Comparison of ENCODE assay signal across 9 cellular contexts in genomic region chr12:9736931-9737705, GRCh38. TPM values are rescaled to one million over a fixed set of nuclear protein-coding genes. Genes with fewer than 3 reads are reported as not detected.
DNase-seq lines count a peak whose midpoint lies in the region; ATAC-seq, FAIRE-seq and TF ChIP-seq lines count a peak whose summit lies in the region.
"Had no signal": no experiment of that assay in that cellular context is flagged by ENCODE, and none has a peak within 500 bp of the region (broad histone marks: within the 10 kb centered on the region; RNA-seq: fewer than 3 reads in every experiment).

No MANE protein-coding gene starts in this region.

- no peaks in the 10 kb centered on the region for H4K20me1 ChIP-seq in smooth muscle cell (ENCODE audit: low read depth)

- H3K27me3 ChIP-seq in upper lobe of right lung (no peaks in the 10 kb centered on the region), smooth muscle cell (ENCODE audit: low read depth) (no peaks in the 10 kb centered on the region)

- H3K4me1 ChIP-seq in upper lobe of right lung (peaks cover 9% of the 10 kb centered on the region), smooth muscle cell (ENCODE audit: low read depth) (no peaks in the 10 kb centered on the region)

- DNase-seq in activated naive CD4-positive, alpha-beta T cell treated with anti-CD3 and anti-CD28 coated beads for 36 hours: no peak
- no peak for DNase-seq in activated naive CD4-positive, alpha-beta T cell (lab: John Stamatoyannopoulos, UW)
- no peak for DNase-seq in T-helper 2 cell treated with Interferon-gamma antibody and Interleukin-4, amounts not matched to agents 5 μg/mL and 100 μg/mL, for 36 hours (ENCODE audit: low spot score)
- DNase-seq in upper lobe of right lung: no peak
- DNase-seq in UCSD-AML1 (lab: John Stamatoyannopoulos, UW; ENCODE audit: unreplicated experiment): no peak
- no peak for DNase-seq in smooth muscle cell (lab: John Stamatoyannopoulos, UW; ENCODE audit: unreplicated experiment)
- DNase-seq: cortex of kidney had no signal

- H3K36me3 ChIP-seq in upper lobe of right lung (no peaks in the 10 kb centered on the region), smooth muscle cell (ENCODE audit: low read depth) (no peaks in the 10 kb centered on the region)

- WGBS in smooth muscle cell (ENCODE audit: low lambda C conversion rate): 82% methylated on average over 3 of the region's 3 CpGs

- no peak overlapping the region for H3K9ac ChIP-seq in smooth muscle cell (ENCODE audit: low read depth)

- H3K9me3 ChIP-seq in upper lobe of right lung (no peaks in the 10 kb centered on the region), smooth muscle cell (replicated peaks; ENCODE audit: low read depth) (no peaks in the 10 kb centered on the region)

- H3K4me3 ChIP-seq in upper lobe of right lung (no peak overlapping the region), smooth muscle cell (no peak overlapping the region)

- H3K4me2 ChIP-seq in smooth muscle cell: no peak overlapping the region

- peaks cover 62% of the 10 kb centered on the region for H3K4me1 Mint-ChIP-seq in activated naive CD4-positive, alpha-beta T cell treated with anti-CD3 and anti-CD28 coated beads for 36 hours (ENCODE audit: low read depth)
- peaks cover 54% of the 10 kb centered on the region for H3K4me1 Mint-ChIP-seq in T-helper 2 cell treated with Interferon-gamma antibody and Interleukin-4, amounts not matched to agents 5 μg/mL and 100 μg/mL, for 36 hours (ENCODE audit: low read depth)

- H3K27me3 Mint-ChIP-seq in activated naive CD4-positive, alpha-beta T cell treated with anti-CD3 and anti-CD28 coated beads for 36 hours (ENCODE audit: low read depth): no peaks in the 10 kb centered on the region
- H3K27me3 Mint-ChIP-seq in T-helper 2 cell treated with Interferon-gamma antibody and Interleukin-4, amounts not matched to agents 5 μg/mL and 100 μg/mL, for 36 hours (ENCODE audit: low read depth): no peaks in the 10 kb centered on the region

- H2AFZ ChIP-seq in smooth muscle cell (ENCODE audit: low read depth): no peak overlapping the region

- peak overlapping the region; percentile 42 for H3K4me3 Mint-ChIP-seq in activated naive CD4-positive, alpha-beta T cell treated with anti-CD3 and anti-CD28 coated beads for 36 hours
- peak overlapping the region; percentile 72 for H3K4me3 Mint-ChIP-seq in T-helper 2 cell treated with Interferon-gamma antibody and Interleukin-4, amounts not matched to agents 5 μg/mL and 100 μg/mL, for 36 hours

- ATAC-seq in upper lobe of right lung (peak; percentile 62), HG02798 (IDR thresholded peaks at IDR 0.05; ENCODE audit: poor library complexity, unreplicated experiment) (no peak)

- H3K27ac ChIP-seq in upper lobe of right lung (peak overlapping the region; percentile 67), smooth muscle cell (ENCODE audit: low read depth) (no peak overlapping the region)

- peaks cover 3% of the 10 kb centered on the region for H3K9me3 Mint-ChIP-seq in activated naive CD4-positive, alpha-beta T cell treated with anti-CD3 and anti-CD28 coated beads for 36 hours
- H3K9me3 Mint-ChIP-seq in T-helper 2 cell treated with Interferon-gamma antibody and Interleukin-4, amounts not matched to agents 5 μg/mL and 100 μg/mL, for 36 hours: peaks cover 17% of the 10 kb centered on the region

- TF ChIP-seq CTCF in upper lobe of right lung (IDR thresholded peaks at IDR 0.05): no peak
- TF ChIP-seq CTCF in smooth muscle cell (IDR thresholded peaks at IDR 0.05; ENCODE audit: borderline replicate concordance, insufficient read depth, poor library complexity, severe bottlenecking): no peak

- intact Hi-C loops in activated naive CD4-positive, alpha-beta T cell treated with anti-CD3 and anti-CD28 coated beads for 36 hours (cut with micrococcal nuclease): loop anchor here (2.0 kb wide), 1 partner anchor 62 kb away; no protein-coding TSS in a partner anchor
- intact Hi-C loops in upper lobe of right lung (cut with DNase I): no loop called here

- H3K79me2 ChIP-seq in smooth muscle cell (ENCODE audit: low read depth): no peaks in the 10 kb centered on the region

- no peaks in the 10 kb centered on the region for H3F3A ChIP-seq in smooth muscle cell (ENCODE audit: low read depth)

- FAIRE-seq in islet of Langerhans (lab: Jason Lieb, UNC): peak; percentile 58

- CTCF ChIA-PET in activated naive CD4-positive, alpha-beta T cell treated with anti-CD3 and anti-CD28 coated beads for 36 hours (lab: Charles Lee): interaction anchor here (0.8 kb wide), 2 partner anchors 35 to 102 kb away, joined by 3 read pairs; no protein-coding TSS in a partner anchor

- H3K27ac Mint-ChIP-seq in activated naive CD4-positive, alpha-beta T cell treated with anti-CD3 and anti-CD28 coated beads for 36 hours: peak overlapping the region; percentile 65
- peak overlapping the region; percentile 91 for H3K27ac Mint-ChIP-seq in T-helper 2 cell treated with Interferon-gamma antibody and Interleukin-4, amounts not matched to agents 5 μg/mL and 100 μg/mL, for 36 hours

- peaks cover 3% of the 10 kb centered on the region for H3K36me3 Mint-ChIP-seq in activated naive CD4-positive, alpha-beta T cell treated with anti-CD3 and anti-CD28 coated beads for 36 hours (ENCODE audit: low read depth)
- H3K36me3 Mint-ChIP-seq in T-helper 2 cell treated with Interferon-gamma antibody and Interleukin-4, amounts not matched to agents 5 μg/mL and 100 μg/mL, for 36 hours (ENCODE audit: low read depth): peaks cover 19% of the 10 kb centered on the region

RNA-seq across cellular contexts. Expression of gene CLECL1, which starts 4.2 kb away (rescaled TPM):
- total RNA-seq in activated naive CD4-positive, alpha-beta T cell treated with anti-CD3 and anti-CD28 coated beads for 36 hours: 1 to 10 TPM; 1.7 to 1.9 TPM
- total RNA-seq in upper lobe of right lung (3.4 TPM), smooth muscle cell (not detected in 2 replicates)
- not detected in 2 replicates for polyA plus RNA-seq in smooth muscle cell

RNA-seq across cellular contexts. Expression of gene CD69, which starts 23.6 kb away (rescaled TPM):
- total RNA-seq in activated naive CD4-positive, alpha-beta T cell treated with anti-CD3 and anti-CD28 coated beads for 36 hours: 100 to 1,000 TPM; 150 to 153 TPM
- total RNA-seq in upper lobe of right lung (14.5 TPM), smooth muscle cell (0.13 TPM in 1 of 2 replicates, not detected in the other)
- not detected in 2 replicates for polyA plus RNA-seq in smooth muscle cell

Comparison
In these comparisons a context has a peak if more than half of its experiments do, and no peak if none do; other contexts are left out.
1. RNA of gene CD69, which starts 23.6 kb away (total RNA-seq): 150 to 153 TPM in activated naive CD4-positive, alpha-beta T cell treated with anti-CD3 and anti-CD28 coated beads for 36 hours and 14.5 TPM in upper lobe of right lung (single experiment); 0.13 TPM in smooth muscle cell; every median in the first group is over 10 times any median in the second.